In the genomic region with DNA sequence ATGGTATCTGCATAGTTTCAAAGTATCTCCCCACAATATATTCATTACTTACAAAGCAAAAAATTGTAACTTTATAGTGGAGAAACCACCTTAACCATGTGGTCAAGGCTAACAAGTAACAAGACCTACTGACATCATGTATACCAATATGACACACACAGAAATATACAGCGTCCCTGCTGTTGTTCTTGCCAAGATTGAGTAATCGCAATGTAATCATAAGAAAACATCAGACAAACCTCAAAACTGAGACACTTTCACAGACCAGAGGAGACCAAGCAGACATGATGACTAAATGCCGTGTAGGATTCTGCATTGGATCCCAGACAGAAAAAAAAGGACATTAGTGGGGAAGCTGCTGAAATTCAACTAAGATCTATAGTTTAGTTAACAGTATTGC, we compare ENCODE assay signal across 12 cellular contexts.
DNase-seq lines count a peak whose midpoint lies in the region; ATAC-seq and TF ChIP-seq lines count a peak whose summit lies in the region.
"Had no signal": no experiment of that assay in that cellular context is flagged by ENCODE, and none has a peak within 500 bp of the region (broad histone marks: within the 10 kb centered on the region; RNA-seq: fewer than 3 reads in every experiment).

No MANE protein-coding gene starts in this region.

- H3K27ac ChIP-seq in brain microvascular endothelial cell, result peak overlapping the region; percentile 94
- H3K27ac ChIP-seq in mesodermal cell (ENCODE audit: low read depth, low read length, severe bottlenecking), result peak overlapping the region; percentile 24
- H3K27ac ChIP-seq: gastrocnemius medialis, sigmoid colon had no signal

- H3K27me3 Mint-ChIP-seq in Calu3 (ENCODE audit: unreplicated experiment), result no peaks in the 10 kb centered on the region

- no peaks in the 10 kb centered on the region for H3K36me3 Mint-ChIP-seq in Calu3 (ENCODE audit: insufficient read depth, unreplicated experiment)
- H3K36me3 Mint-ChIP-seq: memory B cell had no signal

- CTCF ChIA-PET in Calu3 (lab: Charles Lee), result no interaction called here

- H3K9me3 Mint-ChIP-seq in Calu3 (ENCODE audit: low read depth, unreplicated experiment), result no peaks in the 10 kb centered on the region
- H3K9me3 Mint-ChIP-seq: memory B cell had no signal

- ATAC-seq in Right ventricle myocardium inferior (no peak), omental fat pad (ENCODE audit: low FRiP score) (no peak), GM18858 (IDR thresholded peaks at IDR 0.05; ENCODE audit: unreplicated experiment) (no peak)
- ATAC-seq: gastrocnemius medialis had no signal

- in situ Hi-C loops in brain microvascular endothelial cell (cut with HindIII; ENCODE audit: low pct_ligation_motif_present, low sequenced_read_pairs), result no loop called here

- intact Hi-C loops in Calu3 (cut with micrococcal nuclease; ENCODE audit: unreplicated experiment) (loop anchor here (2.0 kb wide), 1 partner anchor 32 kb away; no protein-coding TSS in a partner anchor), Right ventricle myocardium inferior (cut with DNase I) (no loop called here)

- H3K4me3 Mint-ChIP-seq in Calu3 (ENCODE audit: low read depth, unreplicated experiment), result no peak overlapping the region
- H3K4me3 Mint-ChIP-seq: memory B cell had no signal

- no peak overlapping the region for H3K4me3 ChIP-seq in brain microvascular endothelial cell (ENCODE audit: low read depth, low read length)
- H3K4me3 ChIP-seq in mesodermal cell (ENCODE audit: extremely low read depth, insufficient read depth, low read length, poor library complexity, severe bottlenecking), result no peak overlapping the region
- H3K4me3 ChIP-seq: gastrocnemius medialis, sigmoid colon had no signal

- peaks cover 23% of the 10 kb centered on the region for H3K4me1 Mint-ChIP-seq in Calu3 (ENCODE audit: low read depth, unreplicated experiment)
- H3K4me1 Mint-ChIP-seq: memory B cell had no signal

- H3K27me3 ChIP-seq in brain microvascular endothelial cell (replicated peaks), result no peaks in the 10 kb centered on the region
- H3K27me3 ChIP-seq: gastrocnemius medialis, sigmoid colon had no signal

- TF ChIP-seq CTCF in Calu3 (IDR thresholded peaks at IDR 0.05; ENCODE audit: unreplicated experiment), result no peak
- TF ChIP-seq CTCF in brain microvascular endothelial cell (IDR thresholded peaks at IDR 0.05; ENCODE audit: low read depth, low read length, missing control alignments), result no peak
- no peak for TF ChIP-seq CTCF in omental fat pad (IDR thresholded peaks at IDR 0.05)

- peak overlapping the region; percentile 20 for H3K27ac Mint-ChIP-seq in Calu3 (ENCODE audit: unreplicated experiment)
- H3K27ac Mint-ChIP-seq: memory B cell had no signal

- no TSS peak for BruUV-seq in Calu3 (replicated peaks; lab: Mats Ljungman, UMichigan)

- 94 to 100% methylated on average over 2 of the region's 3 CpGs for WGBS in mesodermal cell (ENCODE audit: insufficient coverage in 2 of 2), 2 experiments

- no peaks in the 10 kb centered on the region for H3K36me3 ChIP-seq in brain microvascular endothelial cell (replicated peaks)
- no peaks in the 10 kb centered on the region for H3K36me3 ChIP-seq in mesodermal cell (ENCODE audit: control insufficient read depth, insufficient read depth, low read length)
- H3K36me3 ChIP-seq: gastrocnemius medialis, sigmoid colon had no signal

- H3K4me1 ChIP-seq in mesodermal cell (ENCODE audit: control insufficient read depth, insufficient read depth, low read length, poor library complexity, severe bottlenecking), result peaks cover 50% of the 10 kb centered on the region
- H3K4me1 ChIP-seq: gastrocnemius medialis, sigmoid colon had no signal

- peaks cover 19% of the 10 kb centered on the region for H3K9me3 ChIP-seq in mesodermal cell (ENCODE audit: control insufficient read depth, low read length)
- H3K9me3 ChIP-seq: gastrocnemius medialis, sigmoid colon had no signal

- DNase-seq in Calu3 (no peak), LHCN-M2 (ENCODE audit: low read depth) (peak; percentile 89), brain microvascular endothelial cell (peak; percentile 97), NCI-H146 (lab: John Stamatoyannopoulos, UW) (no peak), Right ventricle myocardium inferior (ENCODE audit: missing footprints) (no peak), omental fat pad (ENCODE audit: low spot score) (no peak)
- DNase-seq: DMS79 treated with DMSO at 0.1 percent for 48 hours, gastrocnemius medialis, sigmoid colon had no signal

Comparison
In these comparisons a context has a peak if more than half of its experiments do, and no peak if none do; other contexts are left out.
1. DNase-seq: peak in LHCN-M2 (single experiment) and brain microvascular endothelial cell (single experiment); none in Calu3 (single experiment), NCI-H146 (single experiment), Right ventricle myocardium inferior (single experiment) and omental fat pad (single experiment).